9 cellular contexts compared by ENCODE assay signal in genomic region chr12:49967777-49968250, GRCh38. TPM values are rescaled to one million over a fixed set of nuclear protein-coding genes. Genes with fewer than 3 reads are reported as not detected.
DNase-seq lines count a peak whose midpoint lies in the region; ATAC-seq, FAIRE-seq and TF ChIP-seq lines count a peak whose summit lies in the region.
"Had no signal": no experiment of that assay in that cellular context is flagged by ENCODE, and none has a peak within 500 bp of the region (broad histone marks: within the 10 kb centered on the region; RNA-seq: fewer than 3 reads in every experiment).

No MANE protein-coding gene starts in this region.

- no peak overlapping the region for H3K4me3 ChIP-seq in bronchial epithelial cell (ENCODE audit: low read depth, low read length)

- H3K27ac Mint-ChIP-seq in CD14-positive monocyte (no peak overlapping the region), nephron progenitor cell (no peak overlapping the region)

- peaks cover 12% of the 10 kb centered on the region for H3K4me1 Mint-ChIP-seq in CD14-positive monocyte
- peaks cover 27% of the 10 kb centered on the region for H3K4me1 Mint-ChIP-seq in nephron progenitor cell

- H3K36me3 Mint-ChIP-seq in CD14-positive monocyte (no peaks in the 10 kb centered on the region), nephron progenitor cell (ENCODE audit: low read depth) (no peaks in the 10 kb centered on the region)

- H3K4me3 Mint-ChIP-seq in CD14-positive monocyte (peak overlapping the region; percentile 73 to 83), nephron progenitor cell (peak overlapping the region; percentile 19)

- FAIRE-seq in bronchial epithelial cell (lab: Jason Lieb, UNC) = peak; percentile 73

- H3K27me3 ChIP-seq in bronchial epithelial cell (ENCODE audit: control insufficient read depth, insufficient read depth, low read length) = peaks cover 5% of the 10 kb centered on the region

- no peak for TF ChIP-seq CTCF in CD14-positive monocyte (IDR thresholded peaks at IDR 0.05)
- TF ChIP-seq CTCF in bronchial epithelial cell (IDR thresholded peaks at IDR 0.05; ENCODE audit: insufficient read depth, low read length, severe bottlenecking) = no peak
- TF ChIP-seq CTCF in nephron progenitor cell (IDR thresholded peaks at IDR 0.05) = no peak
- no peak for TF ChIP-seq CTCF in GM10248 (IDR thresholded peaks at IDR 0.05; ENCODE audit: control extremely low read depth, extremely low read depth, low read depth, missing control alignments)

- ATAC-seq in HG03066 (IDR thresholded peaks at IDR 0.05; ENCODE audit: low read depth, unreplicated experiment) = peak; percentile 23

- POLR2A ChIA-PET in GM10248 (lab: Yijun Ruan, JAX) = no interaction called here

- DNase-seq in CD14-positive monocyte (ENCODE audit: low spot score) = no peak
- no peak for DNase-seq in bronchial epithelial cell (ENCODE audit: low read depth)
- no peak for DNase-seq in nephron progenitor cell
- DNase-seq in Kasumi-1 (lab: John Stamatoyannopoulos, UW) = no peak
- no peak for DNase-seq in GM03348 (ENCODE audit: low spot score)
- DNase-seq in GM10248 (ENCODE audit: extremely low spot score) = no peak
- no peak for DNase-seq in dermis blood vessel endothelial cell

- CTCF ChIA-PET in GM10248 (lab: Yijun Ruan, JAX) = interaction anchor here (0.6 to 11.6 kb wide), 69 partner anchors 9 to 413 kb away, joined by 3 to 243 read pairs (median 6); partner anchors contain the start of genes AQP2, ASIC1, CERS5 and GPD1

- intact Hi-C loops in CD14-positive monocyte (cut with micrococcal nuclease) = loop anchor here (1.0 to 10.0 kb wide), 5 partner anchors 89 to 209 kb away; partner anchors contain the start of gene ASIC1 (in 2 of the 2)

- H3K27me3 Mint-ChIP-seq in CD14-positive monocyte (ENCODE audit: low read depth in 3 of 3) = peaks cover 43 to 51% (median 46%) of the 10 kb centered on the region in 3 donors
- peaks cover 35% of the 10 kb centered on the region for H3K27me3 Mint-ChIP-seq in nephron progenitor cell (ENCODE audit: low read depth, poor library complexity)

- H3K36me3 ChIP-seq in bronchial epithelial cell (ENCODE audit: control insufficient read depth, insufficient read depth, low read length) = no peaks in the 10 kb centered on the region
- H3K36me3 ChIP-seq: prostate gland had no signal

- H3K9me3 Mint-ChIP-seq in CD14-positive monocyte = peaks cover 0 to 2% (median 0%) of the 10 kb centered on the region in 7 donors
- H3K9me3 Mint-ChIP-seq in nephron progenitor cell = no peaks in the 10 kb centered on the region

RNA-seq across cellular contexts. Expression of gene AQP6, which starts 4.9 kb away (rescaled TPM):
- not detected for polyA plus RNA-seq in CD14-positive monocyte
- total RNA-seq in bronchial epithelial cell (under 0.01 TPM in 1 of 2 replicates, not detected in the other), dermis blood vessel endothelial cell (0.05 TPM in 1 of 2 replicates, not detected in the other)

RNA-seq across cellular contexts. Expression of gene AQP5, which starts 6.1 kb away (rescaled TPM):
- polyA plus RNA-seq in CD14-positive monocyte = not detected
- total RNA-seq in bronchial epithelial cell (1.3 and 9.9 TPM in 2 replicates), dermis blood vessel endothelial cell (0.47 and 1.4 TPM in 2 replicates)

RNA-seq across cellular contexts. Expression of gene AQP2, which starts 17.3 kb away (rescaled TPM):
- polyA plus RNA-seq in CD14-positive monocyte = not detected
- total RNA-seq in bronchial epithelial cell = not detected in 2 replicates
- not detected in 2 replicates for total RNA-seq in dermis blood vessel endothelial cell

RNA-seq across cellular contexts. Expression of gene RACGAP1, which starts 57.5 kb away (rescaled TPM):
- polyA plus RNA-seq in CD14-positive monocyte = 1 to 10 TPM; 3.1 to 3.6 TPM
- 9.6 and 11.3 TPM in 2 replicates for total RNA-seq in bronchial epithelial cell
- total RNA-seq in dermis blood vessel endothelial cell = 19.9 and 67.1 TPM in 2 replicates
